In genomic region chr5:109688999-109689739, GRCh38 we compare ENCODE assay signal across 8 cellular contexts. TPM values are rescaled to one million over a fixed set of nuclear protein-coding genes. Genes with fewer than 3 reads are reported as not detected.
DNase-seq lines count a peak whose midpoint lies in the region; FAIRE-seq and TF ChIP-seq lines count a peak whose summit lies in the region.

No MANE protein-coding gene starts in this region.

- peak overlapping the region; percentile 93 for H3K9ac ChIP-seq in MM.1S (ENCODE audit: low read length)

- H3F3A ChIP-seq in MM.1S (ENCODE audit: insufficient read depth, low read length) = peaks cover 46% of the 10 kb centered on the region

- H3K4me1 ChIP-seq in MM.1S (ENCODE audit: low read length) (peaks cover 5% of the 10 kb centered on the region; the same call in 1 of the 2 replicates), SJCRH30 (peaks cover 6% of the 10 kb centered on the region; the same call in 1 of the 2 replicates)

- peaks cover 45% of the 10 kb centered on the region for H3K79me2 ChIP-seq in MM.1S (ENCODE audit: low read length)

- FAIRE-seq in frontal cortex (lab: Jason Lieb, UNC) = no peak

- DNase-seq in GM04504 (ENCODE audit: low read depth) (peak; percentile 78), HCEC 1CT (peak; percentile 91), MM.1S (peak; percentile 93), SJCRH30 (peak; percentile 88 to 95), frontal cortex (ENCODE audit: low spot score in 2 of 2) (peak; percentile 87 to 90), nucleus accumbens (lab: John Stamatoyannopoulos, UW) (peak; percentile 33 to 93 (median 84))
- peak; percentile 79 for DNase-seq in activated naive CD4-positive, alpha-beta T cell treated with Interleukin-2 at 50 U/mL for 16 hours

- TF ChIP-seq CTCF in MM.1S (IDR thresholded peaks at IDR 0.05; ENCODE audit: low read length) = no peak

- no peaks in the 10 kb centered on the region for H3K27me3 ChIP-seq in MM.1S (replicated peaks; ENCODE audit: insufficient read depth, low read length)
- no peaks in the 10 kb centered on the region for H3K27me3 ChIP-seq in SJCRH30

- H3K36me3 ChIP-seq in MM.1S (replicated peaks; ENCODE audit: insufficient read depth, low read length) (0 out of 2 replicates have a peak, but pooled peaks cover 4% of the 10 kb centered on the region), SJCRH30 (no peaks in the 10 kb centered on the region)

- H3K4me3 ChIP-seq in MM.1S (ENCODE audit: low read length) = peak overlapping the region; percentile 94
- H3K4me3 ChIP-seq in SJCRH30 = peak overlapping the region; percentile 73

- H2AFZ ChIP-seq in MM.1S (ENCODE audit: low read length) = peak overlapping the region; percentile 72

- H3K4me2 ChIP-seq in MM.1S (ENCODE audit: low read depth, low read length) = peak overlapping the region; percentile 85

- no peaks in the 10 kb centered on the region for H3K9me3 ChIP-seq in MM.1S (replicated peaks; ENCODE audit: insufficient read depth, low read length)
- H3K9me3 ChIP-seq in SJCRH30 (replicated peaks) = no peaks in the 10 kb centered on the region

- no peaks in the 10 kb centered on the region for H3K9me2 ChIP-seq in MM.1S (replicated peaks; ENCODE audit: insufficient read depth, low read length)

- H4K20me1 ChIP-seq in MM.1S (ENCODE audit: insufficient read depth, low read length) = no peaks in the 10 kb centered on the region

- peak overlapping the region; percentile 88 for H3K27ac ChIP-seq in MM.1S (ENCODE audit: low read length)
- H3K27ac ChIP-seq in SJCRH30 = peak overlapping the region; percentile 80
- peak overlapping the region; percentile 97 for H3K27ac ChIP-seq in temporal lobe (ENCODE audit: low read depth, low read length)

RNA-seq across cellular contexts. Expression of gene MAN2A1, which starts 0.6 kb away (rescaled TPM):
- total RNA-seq in SJCRH30 (2014; rRNA removed; shearing (Covaris generic)) = 40.8 and 45.8 TPM in 2 replicates
- total RNA-seq in frontal cortex (74.6 TPM), temporal lobe (53.4 TPM)

Comparison
In these comparisons a context has a peak if more than half of its experiments do, and no peak if none do; other contexts are left out.
1. Peak in every context shown above with its lines: DNase-seq, H3K4me3 ChIP-seq and H3K27ac ChIP-seq.